Comparison of ENCODE assay signal across 16 cellular contexts in genomic region chr6:39844866-39845265, GRCh38. TPM values are rescaled to one million over a fixed set of nuclear protein-coding genes. Genes with fewer than 3 reads are reported as not detected.
DNase-seq lines count a peak whose midpoint lies in the region; ATAC-seq, FAIRE-seq and TF ChIP-seq lines count a peak whose summit lies in the region.
"Had no signal": no experiment of that assay in that cellular context is flagged by ENCODE, and none has a peak within 500 bp of the region (broad histone marks: within the 10 kb centered on the region; RNA-seq: fewer than 3 reads in every experiment).

No MANE protein-coding gene starts in this region.

- no peak overlapping the region for H2BK12ac ChIP-seq in mesenchymal stem cell (ENCODE audit: low read length in 2 of 2)

- peaks cover 11% of the 10 kb centered on the region for H3K27me3 Mint-ChIP-seq in activated naive CD8-positive, alpha-beta T cell treated with anti-CD3 and anti-CD28 coated beads, Interleukin-2, amount 50 U/mL, for 24 hours

- CTCF ChIA-PET in HepG2 (lab: Yijun Ruan, JAX; ENCODE audit: low intra/inter-chr PET ratio, low total read pairs), result no interaction called here

- intact Hi-C loops in HepG2 (cut with micrococcal nuclease; ENCODE audit: unreplicated experiment), result no loop called here
- intact Hi-C loops in right lobe of liver (cut with DNase I), result no loop called here

- WGBS in HepG2 (ENCODE audit: low lambda C conversion rate), result 94% methylated on average over 1 of the region's 1 CpG
- WGBS in right lobe of liver (ENCODE audit: insufficient coverage, low coverage, low lambda C conversion rate, missing lambda C conversion rate), result 100% methylated on average over 1 of the region's 1 CpG
- 94% methylated on average over 1 of the region's 1 CpG for WGBS in mesenchymal stem cell

- H3K27ac Mint-ChIP-seq in activated naive CD8-positive, alpha-beta T cell treated with anti-CD3 and anti-CD28 coated beads, Interleukin-2, amount 50 U/mL, for 24 hours, result no peak overlapping the region

- no peak for TF ChIP-seq RAD21 in HepG2 (CRISPR knock-in tag; IDR thresholded peaks at IDR 0.05)

- H2AK5ac ChIP-seq in mesenchymal stem cell (ENCODE audit: low read length, severe bottlenecking), result no peak overlapping the region

- no peak overlapping the region for H3K4me2 ChIP-seq in HepG2 (ENCODE audit: low read depth, low read length)
- no peak overlapping the region for H3K4me2 ChIP-seq in mesenchymal stem cell (ENCODE audit: low read length, poor library complexity, severe bottlenecking)
- H3K4me2 ChIP-seq: BLaER1 had no signal

- BruUV-seq in HepG2 (replicated peaks; lab: Mats Ljungman, UMichigan), result no TSS peak

- H3K9me3 Mint-ChIP-seq in activated naive CD8-positive, alpha-beta T cell treated with anti-CD3 and anti-CD28 coated beads, Interleukin-2, amount 50 U/mL, for 24 hours, result no peaks in the 10 kb centered on the region

- H3K36me3 ChIP-seq in HepG2 (replicated peaks in 1 of 2; ENCODE audit: control insufficient read depth in 1 of 2, insufficient read depth in 2 of 2, low read length in 2 of 2) (no peaks in the 10 kb centered on the region), right lobe of liver (no peaks in the 10 kb centered on the region), mesenchymal stem cell (ENCODE audit: control insufficient read depth in 1 of 2, insufficient read depth in 2 of 2, low read depth in 1 of 2, low read length in 2 of 2) (no peaks in the 10 kb centered on the region)
- H3K36me3 ChIP-seq: BLaER1 had no signal

- TF ChIP-seq POLR2A in HepG2 (IDR thresholded peaks at IDR 0.05; ENCODE audit: insufficient read depth in 1 of 2, low read depth in 2 of 2, low read length in 2 of 2), result no peak
- no peak for TF ChIP-seq POLR2A in right lobe of liver (IDR thresholded peaks at IDR 0.05)

- H2AFZ ChIP-seq in HepG2 (ENCODE audit: low read length) (no peak overlapping the region), mesenchymal stem cell (ENCODE audit: low read depth, low read length) (no peak overlapping the region)

- DNase-seq in HepG2 (ENCODE audit: low spot score) (no peak), right lobe of liver (no peak), coronary artery (ENCODE audit: low spot score) (no peak), mesenchymal stem cell (no peak), AG08396 (ENCODE audit: low spot score) (no peak)
- DNase-seq in stimulated activated naive CD8-positive, alpha-beta T cell treated with anti-CD3 and anti-CD28 coated beads, Interleukin-15, Interleukin-2, amounts not matched to agents 100 U/mL and 50 U/mL, for 24 hours, result no peak
- no peak for DNase-seq in activated naive CD8-positive, alpha-beta T cell treated with anti-CD3 and anti-CD28 coated beads, Interleukin-2, amount 50 U/mL, for 24 hours
- DNase-seq: AML-193, DMS 273 treated with DMSO at 0.1 percent for 48 hours, DMS79 had no signal

- no peak for FAIRE-seq in HepG2 (lab: Jason Lieb, UNC)
- FAIRE-seq: GM19239, H54 had no signal

- no peak overlapping the region for H2BK120ac ChIP-seq in mesenchymal stem cell (ENCODE audit: low read depth, low read length)

- no peaks in the 10 kb centered on the region for H4K20me1 ChIP-seq in HepG2 (ENCODE audit: insufficient read depth, low read length)
- H4K20me1 ChIP-seq: BLaER1 had no signal

- no peak overlapping the region for H3K4me3 ChIP-seq in HepG2 (replicated peaks in 1 of 3; ENCODE audit: insufficient read depth in 1 of 3, low read depth in 2 of 3, low read length in 3 of 3)
- H3K4me3 ChIP-seq in right lobe of liver, result no peak overlapping the region
- H3K4me3 ChIP-seq in coronary artery, result no peak overlapping the region
- H3K4me3 ChIP-seq in mesenchymal stem cell (ENCODE audit: insufficient read depth in 1 of 2, low read depth in 1 of 2, low read length in 2 of 2), result no peak overlapping the region
- H3K4me3 ChIP-seq: BLaER1 had no signal

- in situ Hi-C loops in HepG2 (cut with HindIII; ENCODE audit: extremely low pct_ligation_motif_present, low pct_unique_long_range_greater_than_20kb), result no loop called here

- no peak overlapping the region for H3K4me3 Mint-ChIP-seq in activated naive CD8-positive, alpha-beta T cell treated with anti-CD3 and anti-CD28 coated beads, Interleukin-2, amount 50 U/mL, for 24 hours

- ATAC-seq in HepG2 (no peak), right lobe of liver (no peak), GM21529 (IDR thresholded peaks at IDR 0.05; ENCODE audit: unreplicated experiment) (no peak)
- no peak for ATAC-seq in stimulated activated naive CD8-positive, alpha-beta T cell treated with anti-CD3 and anti-CD28 coated beads, Interleukin-15, Interleukin-2, amounts not matched to agents 100 U/mL and 50 U/mL, for 24 hours
- ATAC-seq in activated naive CD8-positive, alpha-beta T cell treated with anti-CD3 and anti-CD28 coated beads, Interleukin-2, amount 50 U/mL, for 24 hours, result no peak
- ATAC-seq: HCT116 had no signal

- H3K23ac ChIP-seq in mesenchymal stem cell (ENCODE audit: low read length in 2 of 2), result no peak overlapping the region

- TF ChIP-seq CTCF in HepG2 (CRISPR knock-in tag; IDR thresholded peaks at IDR 0.05), result no peak
- no peak for TF ChIP-seq CTCF in right lobe of liver (IDR thresholded peaks at IDR 0.05)
- no peak for TF ChIP-seq CTCF in coronary artery (IDR thresholded peaks at IDR 0.05)

- no peaks in the 10 kb centered on the region for H3K36me3 Mint-ChIP-seq in activated naive CD8-positive, alpha-beta T cell treated with anti-CD3 and anti-CD28 coated beads, Interleukin-2, amount 50 U/mL, for 24 hours (ENCODE audit: low read depth)

- H4K91ac ChIP-seq in mesenchymal stem cell (ENCODE audit: low read length), result no peak overlapping the region

- H3K4me1 Mint-ChIP-seq in activated naive CD8-positive, alpha-beta T cell treated with anti-CD3 and anti-CD28 coated beads, Interleukin-2, amount 50 U/mL, for 24 hours, result no peaks in the 10 kb centered on the region

- POLR2A ChIA-PET in HepG2 (lab: Yijun Ruan, JAX), result no interaction called here

- no peak overlapping the region for H3K18ac ChIP-seq in mesenchymal stem cell (ENCODE audit: low read depth in 1 of 2, low read length in 2 of 2)

- TF ChIP-seq EP300 in HepG2 (IDR thresholded peaks at IDR 0.05; ENCODE audit: low read depth in 2 of 2, low read length in 2 of 2), result no peak
- TF ChIP-seq EP300 in HepG2 (CRISPR knock-in tag; IDR thresholded peaks at IDR 0.05; ENCODE audit: borderline replicate concordance), result no peak

- H3K79me1 ChIP-seq in mesenchymal stem cell (replicated peaks; ENCODE audit: low read length, poor library complexity, severe bottlenecking), result peaks cover 6% of the 10 kb centered on the region

- no peaks in the 10 kb centered on the region for H3K27me3 ChIP-seq in HepG2 (ENCODE audit: control insufficient read depth in 1 of 2, insufficient read depth in 2 of 2, low read length in 2 of 2)
- H3K27me3 ChIP-seq in right lobe of liver, result no peaks in the 10 kb centered on the region
- no peaks in the 10 kb centered on the region for H3K27me3 ChIP-seq in mesenchymal stem cell (ENCODE audit: control insufficient read depth in 1 of 2, insufficient read depth in 1 of 2, low read length in 2 of 2)
- H3K27me3 ChIP-seq: BLaER1 had no signal

- H3K9ac ChIP-seq in HepG2 (ENCODE audit: insufficient read depth, low read depth, low read length), result no peak overlapping the region
- no peak overlapping the region for H3K9ac ChIP-seq in mesenchymal stem cell (ENCODE audit: low read length)
- H3K9ac ChIP-seq: BLaER1 had no signal

- no peak overlapping the region for H2BK5ac ChIP-seq in mesenchymal stem cell (ENCODE audit: low read depth, low read length, poor library complexity, severe bottlenecking)

- H3K79me2 ChIP-seq in HepG2 (ENCODE audit: insufficient read depth, low read length), result no peaks in the 10 kb centered on the region

- no peak overlapping the region for H3K4ac ChIP-seq in mesenchymal stem cell (ENCODE audit: low read depth in 1 of 2, low read length in 2 of 2)

- H3K14ac ChIP-seq in mesenchymal stem cell (ENCODE audit: low read length in 2 of 2), result peak overlapping the region in 1 of 2 experiments; percentile 61

- H2BK15ac ChIP-seq in mesenchymal stem cell (ENCODE audit: low read depth, poor library complexity, severe bottlenecking), result no peak overlapping the region

- peak overlapping the region; percentile 36 for H4K8ac ChIP-seq in mesenchymal stem cell (ENCODE audit: low read length)

- H3K27ac ChIP-seq in HepG2 (ENCODE audit: extremely low read length, insufficient read depth, low read length), result no peak overlapping the region
- no peak overlapping the region for H3K27ac ChIP-seq in right lobe of liver
- H3K27ac ChIP-seq in coronary artery, result peak overlapping the region; percentile 23 to 86
- no peak overlapping the region for H3K27ac ChIP-seq in mesenchymal stem cell (ENCODE audit: low read length, poor library complexity, severe bottlenecking)
- H3K27ac ChIP-seq: 22Rv1, BLaER1 had no signal

- H3K9me3 ChIP-seq in HepG2 (ENCODE audit: low read length) (no peaks in the 10 kb centered on the region), right lobe of liver (no peaks in the 10 kb centered on the region), mesenchymal stem cell (ENCODE audit: control insufficient read depth, low read length) (no peaks in the 10 kb centered on the region)
- H3K9me3 ChIP-seq: BLaER1 had no signal

- H3K4me1 ChIP-seq in HepG2 (ENCODE audit: insufficient read depth, low read length), result peaks cover 6% of the 10 kb centered on the region
- no peaks in the 10 kb centered on the region for H3K4me1 ChIP-seq in right lobe of liver
- peaks cover 5% of the 10 kb centered on the region for H3K4me1 ChIP-seq in mesenchymal stem cell (ENCODE audit: control insufficient read depth, insufficient read depth, low read depth, low read length)

RNA-seq across cellular contexts. Expression of gene DAAM2, which starts 52.7 kb away (rescaled TPM):
- total RNA-seq in HepG2 (2016; rRNA removed; fragmentation: Illumina TruSeq; extraction: Trizol) (not detected in 2 replicates), right lobe of liver (1 to 10 TPM; 1.6 to 9.8 (median 4.7) TPM)
- not detected in 2 replicates for total RNA-seq in HepG2 (2016; cell fraction: cytosol; rRNA removed; fragmentation: Illumina TruSeq; extraction: Trizol; ENCODE audit: low read depth)
- total RNA-seq in HepG2 (2016; cell fraction: insoluble cytoplasmic fraction; rRNA removed; fragmentation: Illumina TruSeq; extraction: Trizol), result 0.02 TPM in 1 of 2 replicates, not detected in the other
- total RNA-seq in HepG2 (2016; cell fraction: membrane; rRNA removed; fragmentation: Illumina TruSeq; extraction: Trizol), result not detected in 2 replicates
- not detected in 2 replicates for total RNA-seq in HepG2 (2016; cell fraction: nucleus; rRNA removed; fragmentation: Illumina TruSeq; extraction: Trizol)
- polyA plus RNA-seq in HepG2 (2011; rRNA removed), result 0.01 TPM in 1 of 2 replicates, not detected in the other
- polyA plus RNA-seq in HepG2 (2011; cell fraction: cytosol; rRNA removed), result 0.01 and 0.03 TPM in 2 replicates
- polyA plus RNA-seq in HepG2 (2011; cell fraction: nucleus; rRNA removed), result 0.14 TPM in 1 of 2 replicates, not detected in the other
- polyA plus RNA-seq in HepG2 (2012), result 0.03 and 0.09 TPM in 2 replicates
- polyA plus RNA-seq in HepG2 (2016; cell fraction: cytosol; fragmentation: Illumina TruSeq; extraction: Trizol; ENCODE audit: low read depth), result not detected in 2 replicates
- not detected in 2 replicates for polyA plus RNA-seq in HepG2 (2016; cell fraction: insoluble cytoplasmic fraction; fragmentation: Illumina TruSeq; extraction: Trizol; ENCODE audit: low read depth)
- polyA plus RNA-seq in HepG2 (2016; cell fraction: membrane; fragmentation: Illumina TruSeq; extraction: Trizol; ENCODE audit: low read depth), result 0.02 TPM in 1 of 2 replicates, not detected in the other
- not detected in 2 replicates for polyA plus RNA-seq in HepG2 (2016; cell fraction: nucleus; fragmentation: Illumina TruSeq; extraction: Trizol; ENCODE audit: insufficient read depth, low read depth)
- 0.06 TPM in 1 of 2 replicates, not detected in the other for polyA minus RNA-seq in HepG2 (2011; rRNA and poly(A)+ RNA removed; ENCODE audit: low replicate concordance)
- not detected in 2 replicates for polyA minus RNA-seq in HepG2 (2011; cell fraction: cytosol; rRNA and poly(A)+ RNA removed)
- polyA minus RNA-seq in HepG2 (2011; cell fraction: nucleus; rRNA and poly(A)+ RNA removed), result under 0.01 TPM in 1 of 2 replicates, not detected in the other
- 36.4 TPM for polyA plus RNA-seq in mesenchymal stem cell (2013, experiment 1 of 2)
- 35.2 TPM for polyA plus RNA-seq in mesenchymal stem cell (2013, experiment 2 of 2)

Comparison
In these comparisons a context has a peak if more than half of its experiments do, and no peak if none do; other contexts are left out.
1. H3K27ac ChIP-seq: peak in coronary artery (2 of 2); none in HepG2 (single experiment), right lobe of liver (0 of 3) and mesenchymal stem cell (single experiment).